ENCODE assay signal across 15 cellular contexts in the genomic region with DNA sequence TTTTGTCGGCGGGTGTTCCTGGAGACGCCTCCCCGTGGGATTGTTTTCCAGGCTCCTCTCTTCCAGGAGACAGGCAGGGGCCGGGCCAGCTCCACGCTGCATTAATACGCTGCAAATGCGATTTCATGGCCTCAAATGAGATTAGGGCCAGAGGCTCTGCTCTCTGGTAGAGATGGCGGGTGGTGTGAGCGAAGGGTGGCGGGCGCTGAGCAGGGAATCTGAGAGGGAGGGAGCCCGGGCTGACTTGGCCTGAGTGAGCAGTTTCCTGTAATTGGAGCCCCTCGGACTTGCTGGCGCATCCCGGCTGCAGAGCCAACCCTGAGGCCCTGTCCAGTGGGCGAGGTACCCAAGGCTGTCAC. TPM values are rescaled to one million over a fixed set of nuclear protein-coding genes. Genes with fewer than 3 reads are reported as not detected.
DNase-seq lines count a peak whose midpoint lies in the region; ATAC-seq, FAIRE-seq and TF ChIP-seq lines count a peak whose summit lies in the region.
"Had no signal": no experiment of that assay in that cellular context is flagged by ENCODE, and none has a peak within 500 bp of the region (broad histone marks: within the 10 kb centered on the region; RNA-seq: fewer than 3 reads in every experiment).

No MANE protein-coding gene starts in this region.

- H3K4me1 ChIP-seq in HAP-1: peaks cover 19% of the 10 kb centered on the region

- DNase-seq in HAP-1 (ENCODE audit: low spot score in 2 of 2) (peak; percentile 41 to 78), NCI-H2196 treated with DMSO at 0.1 percent for 48 hours (lab: John Stamatoyannopoulos, UW; ENCODE audit: unreplicated experiment) (peak; percentile 18), coronary artery (ENCODE audit: low spot score) (no peak), neural crest cell (ENCODE audit: low read depth, low spot score) (no peak), H54 (ENCODE audit: insufficient read length, low spot score) (no peak), GM13977 (ENCODE audit: low spot score) (no peak)
- DNase-seq: activated CD4-positive, alpha-beta T cell treated with anti-CD3 and anti-CD28 coated beads, Interleukin-2, amount 50 U/mL, for 4 hours; CD4-positive, CD25-positive, alpha-beta regulatory T cell; T-helper 17 cell had no signal

- no peak overlapping the region for H3K27ac ChIP-seq in coronary artery
- H3K27ac ChIP-seq: esophagus muscularis mucosa had no signal

- TF ChIP-seq POLR2A in H54 (IDR thresholded peaks at IDR 0.05; ENCODE audit: low read depth, low read length): no peak

- in situ Hi-C loops in HAP-1 (cut with MboI; ENCODE audit: low sequenced_read_pairs): no loop called here
- in situ Hi-C loops in GM13977 (cut with MboI; ENCODE audit: low pct_unique_long_range_greater_than_20kb, low sequenced_read_pairs, unreplicated experiment): no loop called here

- no peak overlapping the region for H3K4me3 ChIP-seq in HAP-1
- peak overlapping the region; percentile 36 for H3K4me3 ChIP-seq in coronary artery

- H3K36me3 ChIP-seq in HAP-1 (replicated peaks): no peaks in the 10 kb centered on the region
- H3K36me3 ChIP-seq: esophagus muscularis mucosa had no signal

- ATAC-seq in HG02885 (IDR thresholded peaks at IDR 0.05; ENCODE audit: poor library complexity, unreplicated experiment): no peak
- ATAC-seq: T-helper 17 cell had no signal

- peak overlapping the region; percentile 63 for H3K27ac Mint-ChIP-seq in neural crest cell (ENCODE audit: unreplicated experiment)
- H3K27ac Mint-ChIP-seq: CD4-positive, CD25-positive, alpha-beta regulatory T cell; T-helper 17 cell had no signal

- H3K4me3 Mint-ChIP-seq in neural crest cell: peak overlapping the region; percentile 4
- H3K4me3 Mint-ChIP-seq: CD4-positive, CD25-positive, alpha-beta regulatory T cell; central memory CD8-positive, alpha-beta T cell; T-helper 17 cell had no signal

- H3K36me3 Mint-ChIP-seq in neural crest cell (ENCODE audit: low read depth): no peaks in the 10 kb centered on the region
- H3K36me3 Mint-ChIP-seq: CD4-positive, CD25-positive, alpha-beta regulatory T cell had no signal

- TF ChIP-seq CTCF in coronary artery (IDR thresholded peaks at IDR 0.05) (no peak), neural crest cell (conservative IDR thresholded peaks at IDR 0.05) (no peak), GM13977 (IDR thresholded peaks at IDR 0.05; ENCODE audit: extremely low read depth, insufficient read depth, missing control alignments) (no peak)

- H3K27me3 ChIP-seq in HAP-1 (ENCODE audit: low read depth): peaks cover 2% of the 10 kb centered on the region; the same call in 1 of the 2 replicates

- H3K27me3 Mint-ChIP-seq in neural crest cell (ENCODE audit: low read depth): peaks cover 13% of the 10 kb centered on the region

- H3K4me1 Mint-ChIP-seq in neural crest cell: peaks cover 85% of the 10 kb centered on the region
- H3K4me1 Mint-ChIP-seq: CD4-positive, CD25-positive, alpha-beta regulatory T cell had no signal

- no peak for FAIRE-seq in H54 (lab: Jason Lieb, UNC)

- no peaks in the 10 kb centered on the region for H3K9me3 Mint-ChIP-seq in neural crest cell
- H3K9me3 Mint-ChIP-seq: CD4-positive, CD25-positive, alpha-beta regulatory T cell; central memory CD8-positive, alpha-beta T cell had no signal

- no peaks in the 10 kb centered on the region for H3K9me3 ChIP-seq in HAP-1
- H3K9me3 ChIP-seq: esophagus muscularis mucosa had no signal

RNA-seq across cellular contexts. Expression of a gene that starts 7.4 kb away (rescaled TPM):
- 15.1 and 15.6 TPM in 2 replicates for total RNA-seq in neural crest cell
- total RNA-seq: CD4-positive, CD25-positive, alpha-beta regulatory T cell; esophagus muscularis mucosa; OCI-LY7; renal cortical epithelial cell; subcutaneous adipose tissue; T-helper 17 cell had no signal

RNA-seq across cellular contexts. Expression of a gene that starts 26.1 kb away (rescaled TPM):
- 138 and 146 TPM in 2 replicates for total RNA-seq in neural crest cell
- total RNA-seq: CD4-positive, CD25-positive, alpha-beta regulatory T cell; OCI-LY7; subcutaneous adipose tissue; T-helper 17 cell had no signal

RNA-seq across cellular contexts. Expression of a gene that starts 55.2 kb away (rescaled TPM):
- 1.5 and 2.6 TPM in 2 replicates for total RNA-seq in neural crest cell
- total RNA-seq: CD4-positive, CD25-positive, alpha-beta regulatory T cell; OCI-LY7; T-helper 17 cell had no signal

Comparison
In these comparisons a context has a peak if more than half of its experiments do, and no peak if none do; other contexts are left out.
1. DNase-seq: peak in HAP-1 (2 of 2) and NCI-H2196 treated with DMSO at 0.1 percent for 48 hours (single experiment); none in coronary artery (single experiment), neural crest cell (single experiment), H54 (single experiment) and GM13977 (single experiment).